Comparison of ENCODE assay signal across 9 cellular contexts in genomic region chr17:4789701-4789950, GRCh38. TPM values are rescaled to one million over a fixed set of nuclear protein-coding genes. Genes with fewer than 3 reads are reported as not detected.
DNase-seq lines count a peak whose midpoint lies in the region; ATAC-seq and TF ChIP-seq lines count a peak whose summit lies in the region.
"Had no signal": no experiment of that assay in that cellular context is flagged by ENCODE, and none has a peak within 500 bp of the region (broad histone marks: within the 10 kb centered on the region; RNA-seq: fewer than 3 reads in every experiment).

No MANE protein-coding gene starts in this region.

- 0% methylated on average over 6 of the region's 25 CpGs; no CpG with 5 or more reads in 1 of the 2 experiments for WGBS in IMR-90 (ENCODE audit: extremely low coverage in 2 of 2, insufficient read length in 1 of 2), 2 experiments

- H2BK5ac ChIP-seq in IMR-90 (ENCODE audit: low read depth, low read length, poor library complexity, severe bottlenecking), result peak overlapping the region; percentile 36

- H3K14ac ChIP-seq in IMR-90 (replicated peaks; ENCODE audit: low read depth, low read length), result peak overlapping the region; percentile 32; the same call in 1 of the 2 replicates

- H2BK20ac ChIP-seq in IMR-90 (ENCODE audit: low read depth, low read length), result no peak overlapping the region

- peaks cover 0 to 5% of the 10 kb centered on the region in 2 experiments; a peak in 2 of 4 replicates for H3K79me1 ChIP-seq in IMR-90 (ENCODE audit: low read depth in 1 of 2, low read length in 2 of 2)

- no peak overlapping the region for H3K23ac ChIP-seq in IMR-90 (ENCODE audit: low read depth, low read length)

- H3K4me1 Mint-ChIP-seq in CD8-positive, alpha-beta memory T cell, result peaks cover 18 to 38% (median 26%) of the 10 kb centered on the region in 3 donors
- peaks cover 40% of the 10 kb centered on the region for H3K4me1 Mint-ChIP-seq in nephron progenitor cell

- H4K8ac ChIP-seq in IMR-90 (ENCODE audit: low read depth in 2 of 2, low read length in 2 of 2), result peak overlapping the region; percentile 49 to 81; a peak in 2 of 4 replicates

- H3K36me3 ChIP-seq in CD8-positive, alpha-beta memory T cell (ENCODE audit: insufficient read depth, low read length), result no peaks in the 10 kb centered on the region
- H3K36me3 ChIP-seq in IMR-90 (ENCODE audit: control insufficient read depth, insufficient read depth, low read length) (no peaks in the 10 kb centered on the region), colonic mucosa (no peaks in the 10 kb centered on the region)

- H3K36me3 Mint-ChIP-seq in CD8-positive, alpha-beta memory T cell, result peaks cover 0 to 2% (median 0%) of the 10 kb centered on the region in 3 donors
- no peaks in the 10 kb centered on the region for H3K36me3 Mint-ChIP-seq in nephron progenitor cell (ENCODE audit: low read depth)

- peak overlapping the region; percentile 83 for H3K27ac ChIP-seq in CD8-positive, alpha-beta memory T cell (ENCODE audit: low read depth, low read length)
- H3K27ac ChIP-seq in IMR-90 (ENCODE audit: insufficient read depth, low read length), result peak overlapping the region; percentile 53; the same call in 1 of the 2 replicates
- H3K27ac ChIP-seq in colonic mucosa, result peak overlapping the region; percentile 94

- POLR2A ChIA-PET in CD8-positive, alpha-beta memory T cell (lab: Charles Lee), result interaction anchor here (1.0 to 2.3 kb wide), 9 partner anchors 17 to 110 kb away, joined by 3 to 24 read pairs (median 4); partner anchors contain the start of genes ARRB2, C17orf107, MED11 and PLD2
- POLR2A ChIA-PET in IMR-90 (lab: Charles Lee; ENCODE audit: unreplicated experiment), result no interaction called here

- CTCF ChIA-PET in CD8-positive, alpha-beta memory T cell (lab: Charles Lee), result interaction anchor here (0.5 to 4.5 kb wide), 42 partner anchors 8 to 484 kb away, joined by 3 to 52 read pairs (median 4); partner anchors contain the start of genes ARRB2, C17orf107, MED11 and PELP1
- CTCF ChIA-PET in IMR-90 (lab: Yijun Ruan, JAX), result interaction anchor here (0.7 to 1.5 kb wide), 5 partner anchors 10 to 106 kb away, joined by 3 to 6 read pairs (median 3); no protein-coding TSS in a partner anchor

- H2AK9ac ChIP-seq in IMR-90 (replicated peaks; ENCODE audit: low read depth, low read length, poor library complexity), result peak overlapping the region; percentile 87

- H3K4me3 ChIP-seq in CD8-positive, alpha-beta memory T cell (ENCODE audit: low read length), result peak overlapping the region; percentile 42
- peak overlapping the region; percentile 64 for H3K4me3 ChIP-seq in IMR-90 (ENCODE audit: insufficient read depth, low read depth, low read length)
- H3K4me3 ChIP-seq in colonic mucosa, result peak overlapping the region; percentile 58

- no peaks in the 10 kb centered on the region for H3K9me3 ChIP-seq in CD8-positive, alpha-beta memory T cell (ENCODE audit: low read length)
- no peaks in the 10 kb centered on the region for H3K9me3 ChIP-seq in IMR-90 (ENCODE audit: control insufficient read depth, insufficient read depth, low read length)
- H3K9me3 ChIP-seq in colonic mucosa, result no peaks in the 10 kb centered on the region

- TF ChIP-seq CTCF in IMR-90 (conservative IDR thresholded peaks at IDR 0.05; ENCODE audit: low read depth, low read length), result no peak
- TF ChIP-seq CTCF in colonic mucosa (IDR thresholded peaks at IDR 0.05), result no peak
- TF ChIP-seq CTCF in nephron progenitor cell (IDR thresholded peaks at IDR 0.05), result no peak

- no peak for DNase-seq in CD8-positive, alpha-beta memory T cell
- DNase-seq in IMR-90, result no peak
- no peak for DNase-seq in colonic mucosa
- DNase-seq in nephron progenitor cell, result no peak
- DNase-seq in cerebellar nuclear complex (lab: John Stamatoyannopoulos, UW), result no peak
- no peak for DNase-seq in NCI-H2107 treated with DMSO at 0.1 percent for 48 hours (lab: John Stamatoyannopoulos, UW; ENCODE audit: unreplicated experiment)
- no peak for DNase-seq in foreskin melanocyte
- DNase-seq in NCI-H1105 treated with DMSO at 0.1 percent for 48 hours (lab: John Stamatoyannopoulos, UW), result no peak

- no peak overlapping the region for H3K18ac ChIP-seq in IMR-90 (ENCODE audit: low read depth, low read length)

- peak overlapping the region; percentile 78 for H3K4me2 ChIP-seq in IMR-90 (ENCODE audit: low read depth, low read length)

- H3K27me3 Mint-ChIP-seq in CD8-positive, alpha-beta memory T cell, result peaks cover 31 to 36% of the 10 kb centered on the region in 2 donors
- H3K27me3 Mint-ChIP-seq in nephron progenitor cell (ENCODE audit: low read depth, poor library complexity), result peaks cover 52% of the 10 kb centered on the region

- TF ChIP-seq RAD21 in IMR-90 (IDR thresholded peaks at IDR 0.05; ENCODE audit: low read length), result no peak

- H3K9ac ChIP-seq in IMR-90 (ENCODE audit: low read depth, low read length) (peak overlapping the region; percentile 49), colonic mucosa (ENCODE audit: low read depth in 2 of 2, low read length in 2 of 2) (peak overlapping the region; percentile 77 to 82)

- no peak overlapping the region for H2BK15ac ChIP-seq in IMR-90 (ENCODE audit: low read depth, low read length)

- H3K9me1 ChIP-seq in IMR-90 (ENCODE audit: insufficient read depth, low read length), result peaks cover 4% of the 10 kb centered on the region

- intact Hi-C loops in IMR-90 (cut with micrococcal nuclease) (no loop called here), colonic mucosa (cut with DNase I) (loop anchor here (2.0 to 5.0 kb wide), 2 partner anchors 57 to 99 kb away; partner anchors contain the start of gene MED11)

- in situ Hi-C loops in IMR-90 (cut with MboI; ENCODE audit: low sequenced_read_pairs), result loop anchor here (5.0 kb wide), 1 partner anchor 93 kb away; no protein-coding TSS in a partner anchor

- peak overlapping the region in 6 of 8 donors; percentile 12 to 83 (median 53) for H3K27ac Mint-ChIP-seq in CD8-positive, alpha-beta memory T cell
- no peak overlapping the region for H3K27ac Mint-ChIP-seq in nephron progenitor cell

- H4K91ac ChIP-seq in IMR-90 (ENCODE audit: insufficient read depth, low read depth, low read length), result no peak overlapping the region

- peaks cover 0 to 2% (median 0%) of the 10 kb centered on the region in 5 donors for H3K9me3 Mint-ChIP-seq in CD8-positive, alpha-beta memory T cell
- H3K9me3 Mint-ChIP-seq in nephron progenitor cell, result peaks cover 10% of the 10 kb centered on the region

- H2BK120ac ChIP-seq in IMR-90 (ENCODE audit: low read depth, low read length), result no peak overlapping the region

- no peak overlapping the region for H3K56ac ChIP-seq in IMR-90 (ENCODE audit: extremely low read depth, insufficient read depth, low read length)

- no peak for TF ChIP-seq POLR2A in IMR-90 (IDR thresholded peaks at IDR 0.05; ENCODE audit: low read depth, low read length)

- H2AK5ac ChIP-seq in IMR-90 (ENCODE audit: low read depth, low read length), result no peak overlapping the region

- no peak for ATAC-seq in IMR-90 (ENCODE audit: low read depth)

- H3K4me1 ChIP-seq in CD8-positive, alpha-beta memory T cell (ENCODE audit: insufficient read depth, low read length), result peaks cover 24% of the 10 kb centered on the region
- peaks cover 5% of the 10 kb centered on the region; the same call in 1 of the 2 replicates for H3K4me1 ChIP-seq in IMR-90 (ENCODE audit: control insufficient read depth, insufficient read depth, low read length)
- H3K4me1 ChIP-seq in colonic mucosa, result no peaks in the 10 kb centered on the region

- peak overlapping the region; percentile 40; the same call in 1 of the 2 replicates for H3K4ac ChIP-seq in IMR-90 (ENCODE audit: low read depth, low read length)

- H2AFZ ChIP-seq in IMR-90 (replicated peaks; ENCODE audit: low read length, poor library complexity), result peak overlapping the region; percentile 99

- H4K20me1 ChIP-seq in IMR-90 (ENCODE audit: insufficient read depth, low read length), result no peaks in the 10 kb centered on the region

- dilution Hi-C loops in IMR-90 (cut with HindIII; ENCODE audit: low sequenced_read_pairs, unreplicated experiment), result no loop called here

- H3K27me3 ChIP-seq in CD8-positive, alpha-beta memory T cell (ENCODE audit: insufficient read depth, low read length, poor library complexity, severe bottlenecking), result peaks cover 11% of the 10 kb centered on the region
- H3K27me3 ChIP-seq in IMR-90 (ENCODE audit: control insufficient read depth, insufficient read depth, low read length) (peaks cover 18% of the 10 kb centered on the region), colonic mucosa (peaks cover 5% of the 10 kb centered on the region)

- 0 out of 2 replicates have a peak overlapping the region, but pooled peaks have one; percentile 31 for H4K5ac ChIP-seq in IMR-90 (ENCODE audit: low read depth, low read length)

- peak overlapping the region; percentile 70 to 90 (median 77) for H3K4me3 Mint-ChIP-seq in CD8-positive, alpha-beta memory T cell
- peak overlapping the region; percentile 88 for H3K4me3 Mint-ChIP-seq in nephron progenitor cell

- BruUV-seq in IMR-90 (replicated peaks; lab: Mats Ljungman, UMichigan), result no TSS peak

TF ChIP-seq in IMR-90, 13 proteins besides CTCF, POLR2A, EP300 and RAD21 (continues in another document):
- no peak for TF ChIP-seq CEBPB (IDR thresholded peaks at IDR 0.05; ENCODE audit: low read depth, low read length)

RNA-seq across cellular contexts. Expression of gene GLTPD2, which starts 0.9 kb away (rescaled TPM):
- total RNA-seq in CD8-positive, alpha-beta memory T cell, result not detected
- not detected for polyA plus RNA-seq in CD8-positive, alpha-beta memory T cell
- total RNA-seq in IMR-90 (2012; rRNA removed) (not detected in 2 replicates), colonic mucosa (under 1 TPM; 0.35 to 0.40 TPM)
- polyA plus RNA-seq in IMR-90 (2012; rRNA removed), result not detected in 2 replicates
- not detected in 2 replicates for polyA plus RNA-seq in IMR-90 (2012; cell fraction: cytosol; rRNA removed)
- not detected in 2 replicates for polyA plus RNA-seq in IMR-90 (2012; cell fraction: nucleus; rRNA removed; ENCODE audit: low replicate concordance)
- total RNA-seq: M059J had no signal

RNA-seq across cellular contexts. Expression of gene VMO1, which starts 3.5 kb away (rescaled TPM):
- total RNA-seq in CD8-positive, alpha-beta memory T cell, result not detected
- not detected for polyA plus RNA-seq in CD8-positive, alpha-beta memory T cell
- total RNA-seq in IMR-90 (2012; rRNA removed), result not detected in 2 replicates
- 0.14 TPM in 1 of 2 replicates, not detected in the other for polyA plus RNA-seq in IMR-90 (2012; rRNA removed)
- 0.24 TPM in 1 of 2 replicates, not detected in the other for polyA plus RNA-seq in IMR-90 (2012; cell fraction: cytosol; rRNA removed)
- 0.25 TPM in 2 replicates for polyA plus RNA-seq in IMR-90 (2012; cell fraction: nucleus; rRNA removed; ENCODE audit: low replicate concordance)
- total RNA-seq in colonic mucosa, result 1 to 10 TPM in 1 of 2 donors, under 1 TPM in 1; 0.91 to 2.0 TPM

RNA-seq across cellular contexts. Expression of gene PSMB6, which starts 6.3 kb away (rescaled TPM):
- total RNA-seq in CD8-positive, alpha-beta memory T cell, result 100 to 1,000 TPM; 198 to 207 TPM
- 259 TPM for polyA plus RNA-seq in CD8-positive, alpha-beta memory T cell
- total RNA-seq in IMR-90 (2012; rRNA removed) (217 and 244 TPM in 2 replicates), colonic mucosa (100 to 1,000 TPM in 1 of 2 donors, 10 to 100 TPM in 1; 97.5 to 171 TPM)
- polyA plus RNA-seq in IMR-90 (2012; rRNA removed), result 254 and 291 TPM in 2 replicates
- polyA plus RNA-seq in IMR-90 (2012; cell fraction: cytosol; rRNA removed), result 313 and 446 TPM in 2 replicates
- polyA plus RNA-seq in IMR-90 (2012; cell fraction: nucleus; rRNA removed; ENCODE audit: low replicate concordance), result 108 and 126 TPM in 2 replicates

RNA-seq across cellular contexts. Expression of gene PLD2, which starts 17.3 kb away (rescaled TPM):
- total RNA-seq in CD8-positive, alpha-beta memory T cell, result 10 to 100 TPM; 10.1 to 12.0 TPM
- 1.9 TPM for polyA plus RNA-seq in CD8-positive, alpha-beta memory T cell
- total RNA-seq in IMR-90 (2012; rRNA removed), result 9.4 and 12.5 TPM in 2 replicates
- 28.0 and 28.8 TPM in 2 replicates for polyA plus RNA-seq in IMR-90 (2012; rRNA removed)
- polyA plus RNA-seq in IMR-90 (2012; cell fraction: cytosol; rRNA removed), result 12.4 and 16.5 TPM in 2 replicates
- polyA plus RNA-seq in IMR-90 (2012; cell fraction: nucleus; rRNA removed; ENCODE audit: low replicate concordance), result 159 and 191 TPM in 2 replicates
- total RNA-seq in colonic mucosa, result 10 to 100 TPM; 18.8 to 28.3 TPM
